20 cellular contexts compared by ENCODE assay signal in genomic region chr7:153941061-153941460, GRCh38.
A peak's percentile ranks its signal among the peaks of the same experiment; 100 is the strongest.
DNase-seq lines count a peak whose midpoint lies in the region; TF ChIP-seq lines count a peak whose summit lies in the region.
"Had no signal": no experiment of that assay in that cellular context is flagged by ENCODE, and none has a peak within 500 bp of the region (broad histone marks: within the 10 kb centered on the region; RNA-seq: fewer than 3 reads in every experiment).

No MANE protein-coding gene starts in this region.

- DNase-seq in Daoy (ENCODE audit: low read depth) (peak; percentile 41), RPMI8226 (peak; percentile 44), thyroid gland (peak; percentile 64 to 75), NCI-H187 (lab: John Stamatoyannopoulos, UW) (no peak), islet precursor cell (no peak)
- DNase-seq: ACHN; BE2C; C1 segment of cervical spinal cord; CD4-positive, alpha-beta memory T cell; CD4-positive, CD25-positive, alpha-beta regulatory T cell; CD8-positive, alpha-beta memory T cell; COR-L47; DMS 273 treated with DMSO at 0.1 percent for 48 hours; DMS153; DMS53; DMS79; DND-41; GF-D8 had no signal

- 48 to 50% methylated on average over 5 of the region's 5 CpGs for WGBS in thyroid gland, 2 donors

- TF ChIP-seq POLR2A in thyroid gland (IDR thresholded peaks at IDR 0.05) = no peak

- H3K4me1 ChIP-seq in thyroid gland = peaks cover 39 to 40% of the 10 kb centered on the region in 2 donors
- H3K4me1 ChIP-seq: BE2C, BLaER1 had no signal

- no peaks in the 10 kb centered on the region for H3K9me3 ChIP-seq in thyroid gland
- H3K9me3 ChIP-seq: BE2C, BLaER1 had no signal

- no peak overlapping the region for H3K4me3 ChIP-seq in thyroid gland (replicated peaks in 1 of 3)
- H3K4me3 ChIP-seq: BLaER1 had no signal

- intact Hi-C loops in thyroid gland (cut with DNase I) = no loop called here

- H3K36me3 ChIP-seq in thyroid gland = no peaks in the 10 kb centered on the region
- H3K36me3 ChIP-seq: BE2C, BLaER1 had no signal

- peak overlapping the region; percentile 52 to 78 (median 64) for H3K27ac ChIP-seq in thyroid gland
- H3K27ac ChIP-seq: 22Rv1, BLaER1 had no signal

- no peak for TF ChIP-seq CTCF in thyroid gland (IDR thresholded peaks at IDR 0.05)

- H3K27me3 ChIP-seq in thyroid gland = no peaks in the 10 kb centered on the region
- H3K27me3 ChIP-seq: BE2C, BLaER1 had no signal

Comparison
In these comparisons a context has a peak if more than half of its experiments do, and no peak if none do; other contexts are left out.
1. DNase-seq: peak in Daoy (single experiment), RPMI8226 (single experiment) and thyroid gland (2 of 2); none in NCI-H187 (0 of 2) and islet precursor cell (single experiment).